11 cellular contexts compared by ENCODE assay signal in genomic region chr17:75512946-75513666, GRCh38. TPM values are rescaled to one million over a fixed set of nuclear protein-coding genes. Genes with fewer than 3 reads are reported as not detected.
A peak's percentile ranks its signal among the peaks of the same experiment; 100 is the strongest.
DNase-seq lines count a peak whose midpoint lies in the region; ATAC-seq, FAIRE-seq and TF ChIP-seq lines count a peak whose summit lies in the region.
"Had no signal": no experiment of that assay in that cellular context is flagged by ENCODE, and none has a peak within 500 bp of the region (broad histone marks: within the 10 kb centered on the region; RNA-seq: fewer than 3 reads in every experiment).

No MANE protein-coding gene starts in this region.

- H3K4me1 ChIP-seq in GM12878 (ENCODE audit: control insufficient read depth, insufficient read depth, low read length) (peaks cover 10% of the 10 kb centered on the region), keratinocyte (ENCODE audit: control insufficient read depth, extremely low read depth, insufficient read depth, low read length) (peaks cover 40% of the 10 kb centered on the region), skeletal muscle tissue (ENCODE audit: control insufficient read depth in 3 of 3, insufficient read depth in 3 of 3, low read length in 3 of 3) (peaks cover 61 to 81% (median 70%) of the 10 kb centered on the region in 3 donors)

- H3K4me2 ChIP-seq in GM12878 (ENCODE audit: control insufficient read depth, insufficient read depth) (no peak overlapping the region), keratinocyte (ENCODE audit: control insufficient read depth, extremely low read depth, insufficient read depth, low read depth, low read length) (no peak overlapping the region)

- no peak overlapping the region for H2AFZ ChIP-seq in GM12878 (ENCODE audit: control insufficient read depth, low read depth, low read length)
- H2AFZ ChIP-seq in keratinocyte (ENCODE audit: control insufficient read depth, low read length): no peak overlapping the region

- POLR2A ChIA-PET in GM12878 (lab: Charles Lee): interaction anchor here (0.6 to 0.8 kb wide), 2 partner anchors 57 to 240 kb away, joined by 3 read pairs; partner anchors contain the start of gene TMEM94

- no peak for TF ChIP-seq POLR2A in GM12878 (IDR thresholded peaks at IDR 0.05; ENCODE audit: low read depth, low read length)

- H3K4me3 ChIP-seq in GM12878 (no peak overlapping the region), keratinocyte (ENCODE audit: control insufficient read depth in 2 of 3, extremely low read depth in 1 of 3, insufficient read depth in 2 of 3, low read depth in 1 of 3, low read length in 3 of 3) (no peak overlapping the region), skeletal muscle tissue (ENCODE audit: low read length in 3 of 3) (peak overlapping the region; percentile 82 to 88 (median 85))

- H3K79me2 ChIP-seq in GM12878 (ENCODE audit: control insufficient read depth, insufficient read depth, low read length): peaks cover 14% of the 10 kb centered on the region
- H3K79me2 ChIP-seq in keratinocyte (ENCODE audit: control insufficient read depth, insufficient read depth, low read length): peaks cover 28% of the 10 kb centered on the region

- H3K9ac ChIP-seq in GM12878 (ENCODE audit: control insufficient read depth, insufficient read depth, low read length): no peak overlapping the region
- H3K9ac ChIP-seq in keratinocyte (ENCODE audit: control insufficient read depth, extremely low read depth, insufficient read depth, low read length): no peak overlapping the region
- peak overlapping the region; percentile 87 to 90 (median 87) for H3K9ac ChIP-seq in skeletal muscle tissue (ENCODE audit: low read depth in 1 of 3, low read length in 3 of 3)

- no peaks in the 10 kb centered on the region for H3K27me3 ChIP-seq in GM12878 (replicated peaks in 1 of 2; ENCODE audit: control insufficient read depth in 2 of 2, insufficient read depth in 2 of 2, low read length in 1 of 2)
- H3K27me3 ChIP-seq in keratinocyte (ENCODE audit: control insufficient read depth, extremely low read depth, insufficient read depth, low read length): no peaks in the 10 kb centered on the region
- no peaks in the 10 kb centered on the region for H3K27me3 ChIP-seq in skeletal muscle tissue (ENCODE audit: control insufficient read depth in 3 of 3, insufficient read depth in 3 of 3, low read length in 3 of 3)

- intact Hi-C loops in GM12878 (cut with micrococcal nuclease; ENCODE audit: unreplicated experiment): loop anchor here (10.0 kb wide), 1 partner anchor 248 kb away; the partner anchor contains the start of genes GGA3 and MRPS7

- TF ChIP-seq EP300 in GM12878 (IDR thresholded peaks at IDR 0.05; ENCODE audit: borderline replicate concordance in 1 of 2, control insufficient read depth in 1 of 2, low read depth in 2 of 2, low read length in 2 of 2): no peak

- BruUV-seq in GM12878 (replicated peaks; lab: Mats Ljungman, UMichigan): no TSS peak

- no peak for TF ChIP-seq RAD21 in GM12878 (IDR thresholded peaks at IDR 0.05; ENCODE audit: insufficient read depth, low read depth, low read length)

- ATAC-seq in GM12878: no peak
- no peak for ATAC-seq in HG03442 (IDR thresholded peaks at IDR 0.05; ENCODE audit: unreplicated experiment)
- no peak for ATAC-seq in HG03159 (IDR thresholded peaks at IDR 0.05; ENCODE audit: unreplicated experiment)
- ATAC-seq: activated CD8-positive, alpha-beta T cell treated with anti-CD3 and anti-CD28 coated beads, Interleukin-2, amount 10 ng/mL, durations not matched to agents 7 days and 5 days had no signal

- FAIRE-seq in GM12878 (lab: Jason Lieb, UNC): no peak
- peak; percentile 9 for FAIRE-seq in keratinocyte (lab: Jason Lieb, UNC)

- peak; percentile 47 for DNase-seq in ELR (ENCODE audit: low read depth)
- no peak for DNase-seq in GM12878 (ENCODE audit: low read depth, low spot score)
- DNase-seq in keratinocyte (ENCODE audit: low read depth, low spot score): no peak
- DNase-seq in NCI-H774 (lab: John Stamatoyannopoulos, UW): no peak
- no peak for DNase-seq in NCI-H2171 (lab: John Stamatoyannopoulos, UW)
- DNase-seq: activated CD8-positive, alpha-beta T cell treated with anti-CD3 and anti-CD28 coated beads, Interleukin-2, amount 10 ng/mL, durations not matched to agents 7 days and 5 days; NCI-H2081 treated with DMSO at 0.1 percent for 48 hours; SHP77 had no signal

- WGBS in GM12878 (ENCODE audit: insufficient coverage, insufficient replicate concordance, low lambda C conversion rate, missing lambda C conversion rate): 61% methylated on average over 9 of the region's 9 CpGs

- RAD21 ChIA-PET in GM12878 (lab: Charles Lee; ENCODE audit: unreplicated experiment): interaction anchor here (1.0 to 2.2 kb wide), 3 partner anchors 49 to 86 kb away, joined by 3 to 8 read pairs (median 6); partner anchors contain the start of gene TMEM94

- H3K36me3 ChIP-seq in GM12878 (ENCODE audit: control insufficient read depth in 2 of 2, insufficient read depth in 2 of 2, low read length in 1 of 2) (no peaks in the 10 kb centered on the region; a peak in 1 of 4 replicates), keratinocyte (ENCODE audit: control insufficient read depth in 2 of 2, extremely low read depth in 1 of 2, insufficient read depth in 2 of 2, low read length in 2 of 2) (peaks cover 2 to 23% of the 10 kb centered on the region in 2 experiments), skeletal muscle tissue (ENCODE audit: control insufficient read depth in 3 of 3, insufficient read depth in 3 of 3, low read length in 3 of 3) (peaks cover 8 to 23% (median 10%) of the 10 kb centered on the region in 3 donors)

- CTCF ChIA-PET in GM12878 (lab: Yijun Ruan, JAX): interaction anchor here (0.6 to 1.9 kb wide), 4 partner anchors 12 to 96 kb away, joined by 3 to 6 read pairs (median 4); partner anchors contain the start of gene LLGL2

- H3K9me3 ChIP-seq in GM12878 (replicated peaks; ENCODE audit: control insufficient read depth, insufficient read depth, low read length) (no peaks in the 10 kb centered on the region), keratinocyte (ENCODE audit: control insufficient read depth, low read depth, low read length) (no peaks in the 10 kb centered on the region), skeletal muscle tissue (ENCODE audit: control insufficient read depth in 3 of 3, low read length in 3 of 3) (no peaks in the 10 kb centered on the region)

- H3K27ac ChIP-seq in GM12878 (ENCODE audit: control insufficient read depth, insufficient read depth) (no peak overlapping the region), keratinocyte (ENCODE audit: control insufficient read depth, insufficient read depth, low read length) (no peak overlapping the region), skeletal muscle tissue (ENCODE audit: low read depth, low read length) (peak overlapping the region; percentile 91)

- in situ Hi-C loops in GM12878 (cut with MboI): no loop called here

- H4K20me1 ChIP-seq in GM12878 (ENCODE audit: control insufficient read depth, insufficient read depth) (no peaks in the 10 kb centered on the region), keratinocyte (ENCODE audit: control insufficient read depth, extremely low read depth, insufficient read depth, low read length) (peaks cover 11% of the 10 kb centered on the region)

- H3K9me1 ChIP-seq in keratinocyte (ENCODE audit: control insufficient read depth, extremely low read depth, insufficient read depth, low read length): peaks cover 7% of the 10 kb centered on the region

- TF ChIP-seq CTCF in GM12878 (IDR thresholded peaks at IDR 0.05 in 2 of 3, conservative IDR thresholded peaks at IDR 0.05 in 1 of 3; ENCODE audit: control insufficient read depth in 2 of 3, extremely low read depth in 1 of 3, insufficient read depth in 1 of 3, low read depth in 3 of 3, low read length in 3 of 3) (no peak), keratinocyte (optimal IDR thresholded peaks at IDR 0.05 in 1 of 3, IDR thresholded peaks at IDR 0.05 in 1 of 3, conservative IDR thresholded peaks at IDR 0.05 in 1 of 3; ENCODE audit: extremely low read depth in 1 of 3, insufficient read depth in 2 of 3, low read length in 3 of 3) (no peak)

- dilution Hi-C loops in keratinocyte (cut with MboI; ENCODE audit: extremely low pct_ligation_motif_present, low sequenced_read_pairs): no loop called here

- SMC1A ChIA-PET in GM12878 (lab: Charles Lee; ENCODE audit: uncharacterized antibody, unreplicated experiment): interaction anchor here (2.0 kb wide), 1 partner anchor 88 kb away, joined by 10 read pairs; no protein-coding TSS in a partner anchor

RNA-seq across cellular contexts. Expression of gene CASKIN2, which starts 2.2 kb away (rescaled TPM):
- 0.65 and 2.0 TPM in 2 replicates for total RNA-seq in GM12878 (2013; cell fraction: nucleolus; rRNA removed)
- 0.44 and 1.4 TPM in 2 replicates for total RNA-seq in GM12878 (2014; rRNA removed)
- total RNA-seq in GM12878 (2014; rRNA removed; fragmentation: Illumina TruSeq; extraction: Trizol): 0.18 and 0.23 TPM in 2 replicates
- 0.80 and 1.8 TPM in 2 replicates for total RNA-seq in GM12878 (2021)
- polyA plus RNA-seq in GM12878 (2011; ENCODE audit: low read depth): 0.39 TPM
- polyA plus RNA-seq in GM12878 (2011; rRNA removed): 0.10 TPM in 1 of 2 replicates, not detected in the other
- polyA plus RNA-seq in GM12878 (2011; cell fraction: cytosol; rRNA removed): 0.03 and 0.12 TPM in 2 replicates
- polyA plus RNA-seq in GM12878 (2011; cell fraction: nucleus; rRNA removed): 0.59 and 0.84 TPM in 2 replicates
- 0.31 and 0.46 TPM in 2 replicates for polyA plus RNA-seq in GM12878 (2012)
- 0.14 and 0.16 TPM in 2 replicates for polyA plus RNA-seq in GM12878 (2014; fragmentation: Illumina TruSeq; extraction: Trizol)
- under 1 TPM in 1 of 2 experiments, not detected in 1; 0.02 TPM for polyA plus RNA-seq in GM12878 (2014; fragmentation: Nextera tagmentation; extraction: Ambion mirVana)
- polyA plus RNA-seq in GM12878 (2014; rRNA removed): 0.93 and 2.7 TPM in 2 replicates
- under 1 TPM; 0.44 to 0.56 TPM for polyA plus RNA-seq in GM12878 (2016; fragmentation: Nextera tagmentation; extraction: Ambion mirVana)
- polyA minus RNA-seq in GM12878 (2011; rRNA and poly(A)+ RNA removed): not detected in 2 replicates
- polyA minus RNA-seq in GM12878 (2011; cell fraction: cytosol; rRNA and poly(A)+ RNA removed): not detected in 2 replicates
- 0.12 and 0.57 TPM in 2 replicates for polyA minus RNA-seq in GM12878 (2011; cell fraction: nucleus; rRNA and poly(A)+ RNA removed)
- 3.7 to 6.1 TPM (median 6.0 TPM) in 3 replicates for polyA plus RNA-seq in keratinocyte
- polyA plus RNA-seq in keratinocyte (2011; ENCODE audit: low read depth): 2.5 TPM
- 3.3 and 6.2 TPM in 2 replicates for polyA plus RNA-seq in keratinocyte (2011; cell fraction: cytosol; rRNA removed)
- 13.5 and 15.8 TPM in 2 replicates for polyA plus RNA-seq in keratinocyte (2011; cell fraction: nucleus; rRNA removed)
- 4.7 and 8.2 TPM in 2 replicates for polyA plus RNA-seq in keratinocyte (2012; ENCODE audit: low replicate concordance)
- 6.5 to 17.7 TPM (median 7.3 TPM) in 3 replicates for polyA minus RNA-seq in keratinocyte
- polyA minus RNA-seq in keratinocyte (2011; cell fraction: cytosol; rRNA and poly(A)+ RNA removed): 13.4 TPM
- polyA minus RNA-seq in keratinocyte (2011; cell fraction: nucleus; rRNA and poly(A)+ RNA removed): 12.1 TPM in 2 replicates
- total RNA-seq in skeletal muscle tissue: 8.9 TPM

RNA-seq across cellular contexts. Expression of gene TSEN54, which starts 3.2 kb away (rescaled TPM):
- total RNA-seq in GM12878 (2013; cell fraction: nucleolus; rRNA removed): 16.4 and 19.8 TPM in 2 replicates
- total RNA-seq in GM12878 (2014; rRNA removed) (42.1 and 43.2 TPM in 2 replicates), GM12878 (2014; rRNA removed; fragmentation: Illumina TruSeq; extraction: Trizol) (21.4 and 26.1 TPM in 2 replicates), GM12878 (2021) (37.3 and 41.2 TPM in 2 replicates), skeletal muscle tissue (15.7 TPM)
- 12.7 TPM for polyA plus RNA-seq in GM12878 (2011; ENCODE audit: low read depth)
- polyA plus RNA-seq in GM12878 (2011; rRNA removed) (25.4 and 45.7 TPM in 2 replicates), GM12878 (2014; fragmentation: Illumina TruSeq; extraction: Trizol) (22.9 and 29.5 TPM in 2 replicates), GM12878 (2014; fragmentation: Nextera tagmentation; extraction: Ambion mirVana) (10 to 100 TPM in 1 of 2 experiments, 1 to 10 TPM in 1; 7.1 to 23.1 TPM), GM12878 (2014; rRNA removed) (42.4 and 52.2 TPM in 2 replicates), GM12878 (2016; fragmentation: Nextera tagmentation; extraction: Ambion mirVana) (10 to 100 TPM; 41.1 to 48.0 TPM), keratinocyte (18.4 to 29.7 TPM (median 24.1 TPM) in 3 replicates)
- 41.7 and 53.0 TPM in 2 replicates for polyA plus RNA-seq in GM12878 (2011; cell fraction: cytosol; rRNA removed)
- 54.8 and 62.1 TPM in 2 replicates for polyA plus RNA-seq in GM12878 (2011; cell fraction: nucleus; rRNA removed)
- polyA plus RNA-seq in GM12878 (2012): 20.1 and 23.9 TPM in 2 replicates
- 25.9 and 32.6 TPM in 2 replicates for polyA minus RNA-seq in GM12878 (2011; rRNA and poly(A)+ RNA removed)
- 6.8 and 18.3 TPM in 2 replicates for polyA minus RNA-seq in GM12878 (2011; cell fraction: cytosol; rRNA and poly(A)+ RNA removed)
- 7.5 and 13.1 TPM in 2 replicates for polyA minus RNA-seq in GM12878 (2011; cell fraction: nucleus; rRNA and poly(A)+ RNA removed)
- polyA plus RNA-seq in keratinocyte (2011; ENCODE audit: low read depth): 10.7 TPM
- 11.6 and 14.6 TPM in 2 replicates for polyA plus RNA-seq in keratinocyte (2011; cell fraction: cytosol; rRNA removed)
- polyA plus RNA-seq in keratinocyte (2011; cell fraction: nucleus; rRNA removed): 40.1 and 42.8 TPM in 2 replicates
- 17.1 and 33.5 TPM in 2 replicates for polyA plus RNA-seq in keratinocyte (2012; ENCODE audit: low replicate concordance)
- polyA minus RNA-seq in keratinocyte: 20.7 to 30.3 TPM (median 30.3 TPM) in 3 replicates
- polyA minus RNA-seq in keratinocyte (2011; cell fraction: cytosol; rRNA and poly(A)+ RNA removed): 24.0 TPM
- 7.8 and 9.7 TPM in 2 replicates for polyA minus RNA-seq in keratinocyte (2011; cell fraction: nucleus; rRNA and poly(A)+ RNA removed)

RNA-seq across cellular contexts. Expression of gene LLGL2, which starts 12.4 kb away (rescaled TPM):
- total RNA-seq in GM12878 (2013; cell fraction: nucleolus; rRNA removed): 13.4 and 45.4 TPM in 2 replicates
- total RNA-seq in GM12878 (2014; rRNA removed): 5.0 and 6.5 TPM in 2 replicates
- 1.8 and 2.0 TPM in 2 replicates for total RNA-seq in GM12878 (2014; rRNA removed; fragmentation: Illumina TruSeq; extraction: Trizol)
- total RNA-seq in GM12878 (2021): 6.3 and 7.6 TPM in 2 replicates
- 1.7 TPM for polyA plus RNA-seq in GM12878 (2011; ENCODE audit: low read depth)
- 1.7 and 3.3 TPM in 2 replicates for polyA plus RNA-seq in GM12878 (2011; rRNA removed)
- 4.1 and 6.8 TPM in 2 replicates for polyA plus RNA-seq in GM12878 (2011; cell fraction: cytosol; rRNA removed)
- polyA plus RNA-seq in GM12878 (2011; cell fraction: nucleus; rRNA removed): 18.8 and 24.8 TPM in 2 replicates
- 4.9 and 7.6 TPM in 2 replicates for polyA plus RNA-seq in GM12878 (2012)
- 9.9 TPM in 1 of 2 replicates, not detected in the other for polyA plus RNA-seq in GM12878 (2014; fragmentation: Illumina TruSeq; extraction: Trizol)
- under 1 TPM; 0.21 to 0.75 TPM for polyA plus RNA-seq in GM12878 (2014; fragmentation: Nextera tagmentation; extraction: Ambion mirVana)
- 5.8 and 7.4 TPM in 2 replicates for polyA plus RNA-seq in GM12878 (2014; rRNA removed)
- 1 to 10 TPM; 4.1 to 5.0 TPM for polyA plus RNA-seq in GM12878 (2016; fragmentation: Nextera tagmentation; extraction: Ambion mirVana)
- polyA minus RNA-seq in GM12878 (2011; rRNA and poly(A)+ RNA removed): 2.0 and 7.0 TPM in 2 replicates
- polyA minus RNA-seq in GM12878 (2011; cell fraction: cytosol; rRNA and poly(A)+ RNA removed): 7.4 and 7.5 TPM in 2 replicates
- polyA minus RNA-seq in GM12878 (2011; cell fraction: nucleus; rRNA and poly(A)+ RNA removed): 4.4 and 5.7 TPM in 2 replicates
- 13.8 to 28.2 TPM (median 14.9 TPM) in 3 replicates for polyA plus RNA-seq in keratinocyte
- polyA plus RNA-seq in keratinocyte (2011; ENCODE audit: low read depth): 43.5 TPM
- polyA plus RNA-seq in keratinocyte (2011; cell fraction: cytosol; rRNA removed): 10.1 and 19.5 TPM in 2 replicates
- 37.9 and 41.0 TPM in 2 replicates for polyA plus RNA-seq in keratinocyte (2011; cell fraction: nucleus; rRNA removed)
- 20.6 and 59.9 TPM in 2 replicates for polyA plus RNA-seq in keratinocyte (2012; ENCODE audit: low replicate concordance)
- polyA minus RNA-seq in keratinocyte: 16.4 to 19.0 TPM (median 16.5 TPM) in 3 replicates
- 36.6 TPM for polyA minus RNA-seq in keratinocyte (2011; cell fraction: cytosol; rRNA and poly(A)+ RNA removed)
- 23.8 and 27.2 TPM in 2 replicates for polyA minus RNA-seq in keratinocyte (2011; cell fraction: nucleus; rRNA and poly(A)+ RNA removed)
- 4.7 TPM for total RNA-seq in skeletal muscle tissue

RNA-seq across cellular contexts. Expression of gene TMEM94, which starts 56.7 kb away (rescaled TPM):
- total RNA-seq in GM12878 (2013; cell fraction: nucleolus; rRNA removed): 124 and 144 TPM in 2 replicates
- 23.9 and 31.4 TPM in 2 replicates for total RNA-seq in GM12878 (2014; rRNA removed)
- 15.4 and 15.8 TPM in 2 replicates for total RNA-seq in GM12878 (2014; rRNA removed; fragmentation: Illumina TruSeq; extraction: Trizol)
- 59.0 and 70.7 TPM in 2 replicates for total RNA-seq in GM12878 (2021)
- 23.7 TPM for polyA plus RNA-seq in GM12878 (2011; ENCODE audit: low read depth)
- polyA plus RNA-seq in GM12878 (2011; rRNA removed): 9.8 and 21.9 TPM in 2 replicates
- 23.8 and 24.1 TPM in 2 replicates for polyA plus RNA-seq in GM12878 (2011; cell fraction: cytosol; rRNA removed)
- 363 and 387 TPM in 2 replicates for polyA plus RNA-seq in GM12878 (2011; cell fraction: nucleus; rRNA removed)
- polyA plus RNA-seq in GM12878 (2012): 63.2 and 64.4 TPM in 2 replicates
- polyA plus RNA-seq in GM12878 (2014; fragmentation: Illumina TruSeq; extraction: Trizol): 11.9 and 46.5 TPM in 2 replicates
- polyA plus RNA-seq in GM12878 (2014; fragmentation: Nextera tagmentation; extraction: Ambion mirVana): 1 to 10 TPM in 1 of 2 experiments, under 1 TPM in 1; 0.31 to 2.3 TPM
- 41.7 and 50.5 TPM in 2 replicates for polyA plus RNA-seq in GM12878 (2014; rRNA removed)
- polyA plus RNA-seq in GM12878 (2016; fragmentation: Nextera tagmentation; extraction: Ambion mirVana): 10 to 100 TPM; 21.2 to 26.9 TPM
- 21.6 and 44.4 TPM in 2 replicates for polyA minus RNA-seq in GM12878 (2011; rRNA and poly(A)+ RNA removed)
- 19.4 and 25.9 TPM in 2 replicates for polyA minus RNA-seq in GM12878 (2011; cell fraction: cytosol; rRNA and poly(A)+ RNA removed)
- 49.2 and 74.5 TPM in 2 replicates for polyA minus RNA-seq in GM12878 (2011; cell fraction: nucleus; rRNA and poly(A)+ RNA removed)
- 11.7 to 25.1 TPM (median 13.6 TPM) in 3 replicates for polyA plus RNA-seq in keratinocyte
- 8.9 TPM for polyA plus RNA-seq in keratinocyte (2011; ENCODE audit: low read depth)
- 12.1 and 15.4 TPM in 2 replicates for polyA plus RNA-seq in keratinocyte (2011; cell fraction: cytosol; rRNA removed)
- 74.8 and 113 TPM in 2 replicates for polyA plus RNA-seq in keratinocyte (2011; cell fraction: nucleus; rRNA removed)
- polyA plus RNA-seq in keratinocyte (2012; ENCODE audit: low replicate concordance): 14.8 and 28.1 TPM in 2 replicates
- polyA minus RNA-seq in keratinocyte: 24.3 to 121 TPM (median 25.3 TPM) in 3 replicates
- polyA minus RNA-seq in keratinocyte (2011; cell fraction: cytosol; rRNA and poly(A)+ RNA removed): 33.4 TPM
- polyA minus RNA-seq in keratinocyte (2011; cell fraction: nucleus; rRNA and poly(A)+ RNA removed): 35.4 and 36.6 TPM in 2 replicates
- total RNA-seq in skeletal muscle tissue: 18.3 TPM

Comparison
In these comparisons a context has a peak if more than half of its experiments do, and no peak if none do; other contexts are left out.
1. H3K4me3 ChIP-seq: peak in skeletal muscle tissue (3 of 3); none in GM12878 (single experiment) and keratinocyte (0 of 3).
2. H3K9ac ChIP-seq: peak in skeletal muscle tissue (3 of 3); none in GM12878 (single experiment) and keratinocyte (single experiment).